Comparison of ENCODE assay signal across 26 cellular contexts in the genomic region with DNA sequence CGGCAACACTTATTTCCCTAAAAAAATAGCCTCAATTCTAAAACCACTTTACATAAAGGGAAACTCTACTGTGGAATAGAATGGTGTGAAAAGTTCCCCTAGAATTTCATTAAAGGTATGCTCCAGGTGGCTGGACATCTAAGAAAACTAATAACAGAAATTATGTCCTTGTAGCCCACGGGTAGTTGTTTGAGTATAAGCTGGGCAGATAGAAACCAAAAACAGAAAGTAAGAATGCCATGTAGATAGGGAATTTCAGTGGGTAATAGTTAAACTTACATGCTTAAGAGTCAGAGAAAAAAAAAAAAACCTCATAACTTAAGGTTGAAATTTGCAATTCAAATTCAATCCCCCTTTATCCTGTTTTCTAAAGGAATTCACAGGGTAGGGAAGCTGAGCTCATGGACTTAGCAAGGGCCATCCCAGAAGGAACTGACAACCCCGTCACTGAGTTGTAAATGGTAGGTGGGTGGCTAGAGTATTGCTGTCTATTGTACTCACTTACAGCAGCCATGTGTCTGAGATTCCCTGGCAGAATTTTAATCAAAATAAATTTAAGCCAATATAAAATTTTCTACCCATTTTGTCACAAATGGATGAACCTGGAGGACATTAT.
DNase-seq lines count a peak whose midpoint lies in the region; ATAC-seq lines count a peak whose summit lies in the region.
"Had no signal": no experiment of that assay in that cellular context is flagged by ENCODE, and none has a peak within 500 bp of the region (broad histone marks: within the 10 kb centered on the region; RNA-seq: fewer than 3 reads in every experiment).

No MANE protein-coding gene starts in this region.

- H3K4me3 ChIP-seq in mesendoderm (ENCODE audit: low read length), result no peak overlapping the region
- H3K4me3 ChIP-seq: body of pancreas, GM23248, ovary, thyroid gland had no signal

- no peak overlapping the region for H2AK5ac ChIP-seq in mesendoderm (ENCODE audit: low read length)

- no peak overlapping the region for H4K5ac ChIP-seq in mesendoderm (ENCODE audit: low read length)

- H3K79me2 ChIP-seq in mesendoderm (ENCODE audit: control insufficient read depth, insufficient read depth, low read length), result no peaks in the 10 kb centered on the region

- DNase-seq in NCI-H526 treated with DMSO at 0.1 percent for 48 hours (lab: John Stamatoyannopoulos, UW), result peak; percentile 28
- peak; percentile 23 for DNase-seq in mesendoderm
- no peak for DNase-seq in activated naive CD4-positive, alpha-beta T cell treated with Interleukin-2 at 50 U/mL for 16 hours
- DNase-seq in EL, result no peak
- DNase-seq: activated CD4-positive, alpha-beta T cell treated with anti-CD3 and anti-CD28 coated beads for 48 hours; activated gamma-delta T cell; activated naive CD8-positive, alpha-beta T cell treated with anti-CD3 and anti-CD28 coated beads, Interleukin-2, amount 50 U/mL, for 24 hours; activated T-cell treated with anti-CD3 and anti-CD28 coated beads, Interleukin-2, amount 50 U/mL, for 24 hours; body of pancreas; CD4-positive, alpha-beta memory T cell; GM23248; hypothalamus; kidney; natural killer cell; NCI-H510A treated with DMSO at 0.1 percent for 48 hours; ovary; Right ventricle myocardium superior; small intestine; stimulated activated CD8-positive, alpha-beta memory T cell treated with anti-CD3 and anti-CD28 coated beads, Interleukin-4, amount 100 ng/mL, for 48 hours; stimulated activated naive CD8-positive, alpha-beta T cell treated with anti-CD3 and anti-CD28 coated beads, Interleukin-15, amount 100 ng/mL, for 72 hours; thyroid gland had no signal

- WGBS in mesendoderm (ENCODE audit: extremely low coverage, insufficient coverage, low lambda C conversion rate), result no CpG with 5 or more reads among the region's 3 CpGs

- H3K4me1 ChIP-seq in mesendoderm (ENCODE audit: control insufficient read depth, low read depth, low read length), result no peaks in the 10 kb centered on the region
- H3K4me1 ChIP-seq: body of pancreas, thyroid gland had no signal

- no peaks in the 10 kb centered on the region for H3K79me1 ChIP-seq in mesendoderm (ENCODE audit: low read length)

- no peaks in the 10 kb centered on the region for H3K36me3 ChIP-seq in mesendoderm (ENCODE audit: control insufficient read depth, insufficient read depth, low read length)
- H3K36me3 ChIP-seq: ovary, thyroid gland had no signal

- no peak overlapping the region for H3K18ac ChIP-seq in mesendoderm (ENCODE audit: low read length)

- H3K9ac ChIP-seq in mesendoderm (ENCODE audit: low read length), result no peak overlapping the region
- H3K9ac ChIP-seq: GM23248 had no signal

- ATAC-seq in GM18861 (IDR thresholded peaks at IDR 0.05; ENCODE audit: unreplicated experiment) (peak; percentile 58), HG02610 (IDR thresholded peaks at IDR 0.05; ENCODE audit: unreplicated experiment) (peak; percentile 66), HG03159 (IDR thresholded peaks at IDR 0.05; ENCODE audit: unreplicated experiment) (no peak), GM18867 (IDR thresholded peaks at IDR 0.05; ENCODE audit: unreplicated experiment) (no peak)
- ATAC-seq: activated naive CD8-positive, alpha-beta T cell treated with anti-CD3 and anti-CD28 coated beads, Interleukin-2, amount 50 U/mL, for 24 hours; body of pancreas; natural killer cell; stimulated activated naive CD8-positive, alpha-beta T cell treated with anti-CD3 and anti-CD28 coated beads, Interleukin-15, amount 100 ng/mL, for 72 hours had no signal

- no peaks in the 10 kb centered on the region for H3K27me3 ChIP-seq in mesendoderm (ENCODE audit: insufficient read depth, low read length, poor library complexity)
- H3K27me3 ChIP-seq: body of pancreas, ovary, thyroid gland had no signal

- no peak overlapping the region for H3K4ac ChIP-seq in mesendoderm (ENCODE audit: low read depth, low read length)

- no peak overlapping the region for H4K8ac ChIP-seq in mesendoderm (ENCODE audit: low read depth, low read length)

- no peak overlapping the region for H3K27ac ChIP-seq in mesendoderm (ENCODE audit: low read depth, low read length)
- H3K27ac ChIP-seq: body of pancreas, GM23248, ovary, thyroid gland, VCaP had no signal

- no peak overlapping the region for H3K23ac ChIP-seq in mesendoderm (ENCODE audit: low read length)

- no peak overlapping the region for H2BK5ac ChIP-seq in mesendoderm (ENCODE audit: low read length)

- H3K4me2 ChIP-seq in mesendoderm (ENCODE audit: low read length), result no peak overlapping the region

- no peak overlapping the region for H3K56ac ChIP-seq in mesendoderm (ENCODE audit: low read length)

- no peak overlapping the region for H2BK15ac ChIP-seq in mesendoderm (replicated peaks; ENCODE audit: low read depth)

- no peak overlapping the region for H2BK120ac ChIP-seq in mesendoderm (ENCODE audit: low read depth, low read length)

Comparison
In these comparisons a context has a peak if more than half of its experiments do, and no peak if none do; other contexts are left out.
1. ATAC-seq: peak in GM18861 (single experiment) and HG02610 (single experiment); none in HG03159 (single experiment) and GM18867 (single experiment).
2. DNase-seq: peak in NCI-H526 treated with DMSO at 0.1 percent for 48 hours (single experiment) and mesendoderm (single experiment); none in activated naive CD4-positive, alpha-beta T cell treated with Interleukin-2 at 50 U/mL for 16 hours (single experiment) and EL (single experiment).